ENCODE assay signal across 21 cellular contexts in the genomic region with DNA sequence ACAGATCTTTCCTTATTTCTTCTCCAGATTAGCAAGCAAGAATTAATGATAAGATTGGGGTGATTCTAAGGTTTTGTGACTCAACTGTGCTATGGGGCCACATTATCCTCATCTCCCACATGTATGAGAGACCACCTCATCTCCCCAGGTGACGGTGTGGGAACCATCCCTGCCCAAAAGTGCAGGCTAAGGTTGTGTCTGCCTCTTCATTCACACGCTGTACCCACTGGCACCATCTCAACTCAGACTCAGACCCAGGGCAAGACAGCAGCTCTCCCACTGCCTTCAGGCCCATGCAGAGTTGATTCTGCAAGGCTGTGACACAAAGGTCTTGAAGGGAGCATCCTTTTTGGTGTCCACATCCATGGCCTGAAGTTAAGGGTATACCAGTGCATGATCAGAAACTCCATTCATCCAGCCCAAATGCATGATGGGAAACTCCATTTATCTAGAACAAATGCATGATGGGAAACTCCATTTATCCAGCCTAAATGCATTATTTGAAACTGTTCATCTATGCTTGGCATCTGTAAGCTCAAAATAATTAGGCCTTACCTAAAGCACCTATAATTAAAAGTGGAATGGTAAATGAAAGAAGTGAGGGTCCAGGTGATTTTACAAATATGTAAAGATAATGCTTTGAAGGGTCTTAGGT.
DNase-seq lines count a peak whose midpoint lies in the region; ATAC-seq and TF ChIP-seq lines count a peak whose summit lies in the region.
"Had no signal": no experiment of that assay in that cellular context is flagged by ENCODE, and none has a peak within 500 bp of the region (broad histone marks: within the 10 kb centered on the region; RNA-seq: fewer than 3 reads in every experiment).

No MANE protein-coding gene starts in this region.

- TF ChIP-seq CTCF in coronary artery (IDR thresholded peaks at IDR 0.05): no peak

- peak; percentile 7 for DNase-seq in activated CD8-positive, alpha-beta memory T cell treated with anti-CD3 and anti-CD28 coated beads, Interleukin-2, amount 50 U/mL, for 48 hours
- no peak for DNase-seq in activated CD8-positive, alpha-beta memory T cell treated with anti-CD3 and anti-CD28 coated beads for 24 hours
- DNase-seq in coronary artery (ENCODE audit: low spot score) (peak; percentile 47), left lobe of liver (ENCODE audit: low spot score) (peak; percentile 16), ureter (ENCODE audit: low spot score) (peak; percentile 24), DMS114 treated with DMSO at 0.1 percent for 48 hours (lab: John Stamatoyannopoulos, UW; ENCODE audit: unreplicated experiment) (no peak)
- no peak for DNase-seq in activated CD4-positive, alpha-beta T cell treated with anti-CD3 and anti-CD28 coated beads, Interleukin-2, amount 50 U/mL, for 48 hours
- DNase-seq: Calu3, GM23248, H7, IMR-90, MM.1S, NCI-H1048, NCI-H1694, NCI-H2029 treated with DMSO at 0.1 percent for 48 hours, NCI-H2227 treated with DMSO at 0.1 percent for 48 hours, NCI-H526 treated with DMSO at 0.1 percent for 48 hours, SHP77 had no signal

- ATAC-seq in left lobe of liver: no peak

- H3K4me3 ChIP-seq in coronary artery: no peak overlapping the region
- H3K4me3 ChIP-seq: GM23248 had no signal

- no peak overlapping the region for H3K27ac ChIP-seq in coronary artery
- H3K27ac ChIP-seq: 22Rv1, GM23248, KMS-11, RWPE1 had no signal

Comparison
In these comparisons a context has a peak if more than half of its experiments do, and no peak if none do; other contexts are left out.
1. DNase-seq: peak in activated CD8-positive, alpha-beta memory T cell treated with anti-CD3 and anti-CD28 coated beads, Interleukin-2, amount 50 U/mL, for 48 hours (single experiment), coronary artery (single experiment), left lobe of liver (single experiment) and ureter (single experiment); none in activated CD8-positive, alpha-beta memory T cell treated with anti-CD3 and anti-CD28 coated beads for 24 hours (single experiment), DMS114 treated with DMSO at 0.1 percent for 48 hours (single experiment) and activated CD4-positive, alpha-beta T cell treated with anti-CD3 and anti-CD28 coated beads, Interleukin-2, amount 50 U/mL, for 48 hours (0 of 2).